17 cellular contexts compared by ENCODE assay signal in the genomic region with DNA sequence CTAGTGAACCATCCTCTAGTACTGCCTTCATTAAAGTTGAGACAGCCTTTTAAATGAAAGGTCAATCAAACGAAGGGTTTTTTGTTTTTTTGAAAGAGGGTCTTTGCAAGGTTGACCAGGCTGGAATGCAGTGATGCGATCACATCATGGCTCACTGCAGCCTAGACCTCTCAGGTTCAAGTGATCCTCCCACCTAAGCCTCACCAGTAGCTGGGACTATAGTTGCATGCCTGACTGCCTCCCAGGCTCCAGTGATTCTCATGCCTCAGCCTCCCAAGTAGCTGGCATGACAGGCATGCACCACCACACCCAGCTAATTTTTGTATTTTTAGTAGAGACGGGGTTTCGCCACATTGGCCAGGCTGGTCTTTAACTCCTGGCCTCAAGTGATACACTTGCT.
DNase-seq lines count a peak whose midpoint lies in the region; ATAC-seq, FAIRE-seq and TF ChIP-seq lines count a peak whose summit lies in the region.
"Had no signal": no experiment of that assay in that cellular context is flagged by ENCODE, and none has a peak within 500 bp of the region (broad histone marks: within the 10 kb centered on the region; RNA-seq: fewer than 3 reads in every experiment).

No MANE protein-coding gene starts in this region.

- peak; percentile 7 for DNase-seq in GM12864 (ENCODE audit: low read depth)
- peak; percentile 38 for DNase-seq in RCC 7860 (ENCODE audit: low spot score)
- DNase-seq in left kidney (ENCODE audit: low read depth, low spot score), result peak; percentile 64
- no peak for DNase-seq in erythroblast (lab: John Stamatoyannopoulos, UW)
- DNase-seq in substantia nigra (lab: John Stamatoyannopoulos, UW), result no peak
- no peak for DNase-seq in AG08395 (ENCODE audit: low spot score)
- DNase-seq: BE2C; CD8-positive, alpha-beta T cell; COR-L47; DND-41; GDM1; KG1 had no signal

- H3K27ac ChIP-seq in substantia nigra (ENCODE audit: low read depth, low read length, poor library complexity, severe bottlenecking), result no peak overlapping the region
- H3K27ac ChIP-seq: C4-2B had no signal

- FAIRE-seq in RCC 7860 (lab: Jason Lieb, UNC), result no peak
- FAIRE-seq: GM18507, H54 had no signal

- no peak for TF ChIP-seq POLR2A in erythroblast (IDR thresholded peaks at IDR 0.05; ENCODE audit: low read length)

- TF ChIP-seq CTCF in GM12864 (IDR thresholded peaks at IDR 0.05; ENCODE audit: low read depth, low read length, missing control alignments), result no peak

- no peak overlapping the region for H3K4me3 ChIP-seq in GM12864 (ENCODE audit: low read depth, low read length)

- ATAC-seq in esophagus mucosa, result no peak
- ATAC-seq: CD8-positive, alpha-beta T cell; HCT116 had no signal

Comparison
In these comparisons a context has a peak if more than half of its experiments do, and no peak if none do; other contexts are left out.
1. DNase-seq: peak in GM12864 (single experiment), RCC 7860 (single experiment) and left kidney (single experiment); none in erythroblast (0 of 2), substantia nigra (0 of 49) and AG08395 (single experiment).